Comparison of ENCODE assay signal across 35 cellular contexts in the genomic region with DNA sequence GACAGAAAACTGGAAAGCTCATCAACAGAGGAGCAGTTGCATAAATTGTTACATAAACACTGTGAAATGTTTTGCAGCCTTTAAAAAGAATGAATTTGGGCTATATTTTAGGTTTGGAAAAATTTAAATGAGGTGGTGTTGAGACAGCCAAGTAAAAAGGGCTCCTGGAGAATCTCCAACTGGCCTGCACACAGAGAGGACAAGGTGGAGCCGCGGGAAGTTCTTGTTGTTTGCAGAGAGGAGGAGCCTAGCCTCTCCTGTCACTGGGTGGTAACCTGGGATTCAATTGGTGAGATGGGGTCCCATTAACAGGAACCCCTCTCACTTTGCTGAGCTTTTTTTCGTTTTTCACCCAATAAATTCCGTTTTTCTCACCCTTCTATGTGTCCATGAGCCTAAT. TPM values are rescaled to one million over a fixed set of nuclear protein-coding genes. Genes with fewer than 3 reads are reported as not detected.
DNase-seq lines count a peak whose midpoint lies in the region; ATAC-seq and TF ChIP-seq lines count a peak whose summit lies in the region.
"Had no signal": no experiment of that assay in that cellular context is flagged by ENCODE, and none has a peak within 500 bp of the region (broad histone marks: within the 10 kb centered on the region; RNA-seq: fewer than 3 reads in every experiment).

No MANE protein-coding gene starts in this region.

- no peak for TF ChIP-seq RAD21 in liver (IDR thresholded peaks at IDR 0.05)

- no peak for TF ChIP-seq CTCF in heart right ventricle (IDR thresholded peaks at IDR 0.05)
- no peak for TF ChIP-seq CTCF in coronary artery (IDR thresholded peaks at IDR 0.05)
- TF ChIP-seq CTCF in liver (IDR thresholded peaks at IDR 0.05; ENCODE audit: low read depth, low read length, missing input control), result no peak
- TF ChIP-seq CTCF in tibial artery (IDR thresholded peaks at IDR 0.05), result no peak
- no peak for TF ChIP-seq CTCF in endothelial cell (IDR thresholded peaks at IDR 0.05; ENCODE audit: unreplicated experiment)

- H3K9ac ChIP-seq in liver (ENCODE audit: low read depth in 1 of 2, low read length in 2 of 2), result peak overlapping the region; percentile 22 to 40

- H3K36me3 ChIP-seq in heart right ventricle, result peaks cover 0 to 18% (median 0%) of the 10 kb centered on the region in 9 donors
- H3K36me3 ChIP-seq in liver (ENCODE audit: control insufficient read depth in 4 of 4, insufficient read depth in 3 of 4, low read depth in 1 of 4, low read length in 3 of 4), result peaks cover 0 to 3% (median 0%) of the 10 kb centered on the region in 4 donors
- H3K36me3 ChIP-seq in tibial artery, result peaks cover 0 to 8% (median 0%) of the 10 kb centered on the region in 3 donors
- H3K36me3 ChIP-seq: neutrophil, SJSA1 had no signal

- H3K4me1 ChIP-seq in heart right ventricle, result peaks cover 0 to 17% (median 0%) of the 10 kb centered on the region in 9 donors
- no peaks in the 10 kb centered on the region for H3K4me1 ChIP-seq in liver (ENCODE audit: control insufficient read depth in 4 of 4, insufficient read depth in 4 of 4, low read length in 3 of 4)
- peaks cover 0 to 14% (median 0%) of the 10 kb centered on the region in 4 donors for H3K4me1 ChIP-seq in tibial artery
- H3K4me1 ChIP-seq: A549, SJSA1, spleen, vagina had no signal

- H3K27me3 Mint-ChIP-seq in endothelial cell (ENCODE audit: unreplicated experiment), result no peaks in the 10 kb centered on the region
- H3K27me3 Mint-ChIP-seq: activated CD4-positive, alpha-beta memory T cell treated with anti-CD3 and anti-CD28 coated beads for 36 hours; activated T-helper 17 cell treated with anti-CD3 and anti-CD28 coated beads, Interleukin-2, amount 50 U/mL, for 72 hours had no signal

- peak in 4 of 8 donors; percentile 50 to 76 (median 66) for ATAC-seq in heart right ventricle
- ATAC-seq in GM21737 (IDR thresholded peaks at IDR 0.05; ENCODE audit: unreplicated experiment), result no peak
- ATAC-seq in HG03095 (IDR thresholded peaks at IDR 0.05; ENCODE audit: unreplicated experiment), result no peak
- ATAC-seq: A549; activated CD4-positive, CD25-positive, alpha-beta regulatory T cell treated with anti-CD3 and anti-CD28 coated beads, Interleukin-2, amount 50 U/mL, for 24 hours; activated naive CD4-positive, alpha-beta T cell treated with anti-CD3 and anti-CD28 coated beads, Interleukin-2, amount 50 U/mL, for 72 hours; activated T-helper 17 cell treated with anti-CD3 and anti-CD28 coated beads, Interleukin-2, amount 50 U/mL, for 72 hours; stimulated activated effector memory CD8-positive, alpha-beta T cell treated with anti-CD3 and anti-CD28 coated beads, Interleukin-12 subunit alpha, Interleukin-12 subunit beta, amount 100 ng/mL, for 72 hours had no signal

- no peak overlapping the region for H3K4me3 Mint-ChIP-seq in endothelial cell (ENCODE audit: unreplicated experiment)
- H3K4me3 Mint-ChIP-seq: activated CD4-positive, alpha-beta memory T cell treated with anti-CD3 and anti-CD28 coated beads for 36 hours; activated T-helper 17 cell treated with anti-CD3 and anti-CD28 coated beads, Interleukin-2, amount 50 U/mL, for 72 hours; stimulated activated effector memory CD8-positive, alpha-beta T cell treated with anti-CD3 and anti-CD28 coated beads, Interleukin-12 subunit alpha, Interleukin-12 subunit beta, amount 100 ng/mL, for 72 hours had no signal

- H3K27me3 ChIP-seq in heart right ventricle (no peaks in the 10 kb centered on the region), liver (ENCODE audit: control insufficient read depth in 4 of 4, insufficient read depth in 4 of 4, low read length in 3 of 4) (no peaks in the 10 kb centered on the region), tibial artery (no peaks in the 10 kb centered on the region)
- H3K27me3 ChIP-seq: MG63, neutrophil, SJSA1, spleen, vagina had no signal

- WGBS in heart right ventricle, 2 donors, result 53 to 56% methylated on average over 4 of the region's 4 CpGs
- 28% methylated on average over 4 of the region's 4 CpGs for WGBS in liver

- no peaks in the 10 kb centered on the region for H3K9me3 Mint-ChIP-seq in endothelial cell (ENCODE audit: unreplicated experiment)
- H3K9me3 Mint-ChIP-seq: activated CD4-positive, alpha-beta memory T cell treated with anti-CD3 and anti-CD28 coated beads for 36 hours; activated naive CD4-positive, alpha-beta T cell treated with anti-CD3 and anti-CD28 coated beads, Interleukin-2, amount 50 U/mL, for 72 hours; activated T-helper 17 cell treated with anti-CD3 and anti-CD28 coated beads, Interleukin-2, amount 50 U/mL, for 72 hours; stimulated activated effector memory CD8-positive, alpha-beta T cell treated with anti-CD3 and anti-CD28 coated beads, Interleukin-12 subunit alpha, Interleukin-12 subunit beta, amount 100 ng/mL, for 72 hours had no signal

- intact Hi-C loops in heart right ventricle (cut with DNase I) (no loop called here), cardiac septum (cut with DNase I) (no loop called here), tibial artery (cut with DNase I; ENCODE audit: low total_unique reads) (no loop called here)

- no peaks in the 10 kb centered on the region for H3K36me3 Mint-ChIP-seq in endothelial cell (ENCODE audit: low read depth, unreplicated experiment)
- H3K36me3 Mint-ChIP-seq: activated naive CD4-positive, alpha-beta T cell treated with anti-CD3 and anti-CD28 coated beads, Interleukin-2, amount 50 U/mL, for 72 hours had no signal

- DNase-seq in heart right ventricle (peak; percentile 12 to 27), cardiac septum (ENCODE audit: low spot score) (no peak), coronary artery (ENCODE audit: low spot score) (no peak), tibial artery (peak in 1 of 2 donors; percentile 20), endothelial cell (ENCODE audit: low spot score) (no peak)
- DNase-seq: activated CD4-positive, alpha-beta memory T cell treated with anti-CD3 and anti-CD28 coated beads for 36 hours; activated CD8-positive, alpha-beta memory T cell treated with anti-CD3 and anti-CD28 coated beads, Interleukin-2, amount 50 U/mL, for 48 hours; COR-L47; DMS79; erythroblast; GF-D8; H7; hippocampal formation; IMR-90; MG63; NCI-H1436 treated with DMSO at 0.1 percent for 48 hours; NCI-H2171; NCI-H524; spleen; stimulated activated CD4-positive, alpha-beta T cell treated with anti-CD3 and anti-CD28 coated beads, Interleukin-2, amount 100 ng/mL, for 48 hours; T-helper 1 cell had no signal

- peak overlapping the region in 1 of 10 donors; percentile 55 for H3K27ac ChIP-seq in heart right ventricle
- H3K27ac ChIP-seq in coronary artery, result no peak overlapping the region
- no peak overlapping the region for H3K27ac ChIP-seq in liver (ENCODE audit: low read depth in 1 of 2, low read length in 2 of 2)
- H3K27ac ChIP-seq in tibial artery, result peak overlapping the region; percentile 5 to 52
- H3K27ac ChIP-seq: A549, neutrophil, SJSA1, spleen, vagina had no signal

- H3K27ac Mint-ChIP-seq in endothelial cell (ENCODE audit: unreplicated experiment), result no peak overlapping the region
- H3K27ac Mint-ChIP-seq: activated CD4-positive, alpha-beta memory T cell treated with anti-CD3 and anti-CD28 coated beads for 36 hours; activated naive CD4-positive, alpha-beta T cell treated with anti-CD3 and anti-CD28 coated beads, Interleukin-2, amount 50 U/mL, for 72 hours; activated T-helper 17 cell treated with anti-CD3 and anti-CD28 coated beads, Interleukin-2, amount 50 U/mL, for 72 hours; stimulated activated effector memory CD8-positive, alpha-beta T cell treated with anti-CD3 and anti-CD28 coated beads, Interleukin-12 subunit alpha, Interleukin-12 subunit beta, amount 100 ng/mL, for 72 hours had no signal

- H3K4me3 ChIP-seq in heart right ventricle, result peak overlapping the region in 6 of 10 donors; percentile 6 to 45 (median 30)
- H3K4me3 ChIP-seq in coronary artery, result peak overlapping the region; percentile 37
- peak overlapping the region; percentile 36 to 82 (median 53) for H3K4me3 ChIP-seq in liver (ENCODE audit: low read depth in 1 of 3, low read length in 3 of 3)
- peak overlapping the region; percentile 30 to 38 for H3K4me3 ChIP-seq in tibial artery
- H3K4me3 ChIP-seq: A549, MG63, SJSA1, spleen, vagina had no signal

- H3K4me1 Mint-ChIP-seq in endothelial cell (ENCODE audit: unreplicated experiment), result peaks cover 2% of the 10 kb centered on the region
- H3K4me1 Mint-ChIP-seq: activated T-helper 17 cell treated with anti-CD3 and anti-CD28 coated beads, Interleukin-2, amount 50 U/mL, for 72 hours; stimulated activated effector memory CD8-positive, alpha-beta T cell treated with anti-CD3 and anti-CD28 coated beads, Interleukin-12 subunit alpha, Interleukin-12 subunit beta, amount 100 ng/mL, for 72 hours had no signal

- H3K9me3 ChIP-seq in heart right ventricle, result no peaks in the 10 kb centered on the region
- no peaks in the 10 kb centered on the region for H3K9me3 ChIP-seq in liver (ENCODE audit: control insufficient read depth in 4 of 4, low read length in 3 of 4)
- no peaks in the 10 kb centered on the region for H3K9me3 ChIP-seq in tibial artery
- H3K9me3 ChIP-seq: A549, MG63, neutrophil, SJSA1, spleen, vagina had no signal

TF ChIP-seq in liver, 16 proteins besides CTCF, POLR2A, EP300 and RAD21:
- TF ChIP-seq YY1 (IDR thresholded peaks at IDR 0.05), result peak; percentile 12
- TF ChIP-seq TAF1 (conservative IDR thresholded peaks at IDR 0.05), result no peak

RNA-seq across cellular contexts. Expression of gene GIMD1, which starts 13.4 kb away (rescaled TPM):
- total RNA-seq in heart right ventricle (not detected), cardiac septum (not detected), liver (not detected), endothelial cell (ENCODE audit: unreplicated experiment) (not detected)
- polyA plus RNA-seq in heart right ventricle (not detected), liver (not detected)
- total RNA-seq: activated CD4-positive, alpha-beta memory T cell treated with anti-CD3 and anti-CD28 coated beads for 36 hours; activated naive CD4-positive, alpha-beta T cell treated with anti-CD3 and anti-CD28 coated beads, Interleukin-2, amount 50 U/mL, for 72 hours; activated T-helper 17 cell treated with anti-CD3 and anti-CD28 coated beads, Interleukin-2, amount 50 U/mL, for 72 hours; cerebellum; frontal cortex; H7; IMR-90; SJSA1; spleen; vagina had no signal
- polyA plus RNA-seq: A549, BJ, spleen had no signal

RNA-seq across cellular contexts. Expression of gene AIMP1, which starts 38.8 kb away (rescaled TPM):
- total RNA-seq in heart right ventricle, result 10 to 100 TPM; 33.0 to 38.6 (median 36.0) TPM
- polyA plus RNA-seq in heart right ventricle, result 10 to 100 TPM; 22.8 to 25.5 TPM
- 36.9 TPM for total RNA-seq in cardiac septum
- total RNA-seq in liver, result 1 to 10 TPM; 8.6 to 10.0 TPM
- polyA plus RNA-seq in liver, result 10 to 100 TPM; 11.0 to 44.6 TPM
- total RNA-seq in endothelial cell (ENCODE audit: unreplicated experiment), result 25.4 TPM

RNA-seq across cellular contexts. Expression of gene TBCK, which starts 39.2 kb away (rescaled TPM):
- 10 to 100 TPM in 9 of 10 donors, 1 to 10 TPM in 1; 8.3 to 22.8 (median 18.4) TPM for total RNA-seq in heart right ventricle
- 1 to 10 TPM; 5.0 to 6.0 TPM for polyA plus RNA-seq in heart right ventricle
- 23.7 TPM for total RNA-seq in cardiac septum
- 10 to 100 TPM; 22.2 to 25.5 TPM for total RNA-seq in liver
- 1 to 10 TPM; 4.9 to 9.4 TPM for polyA plus RNA-seq in liver
- 48.6 TPM for total RNA-seq in endothelial cell (ENCODE audit: unreplicated experiment)

Comparison
In these comparisons a context has a peak if more than half of its experiments do, and no peak if none do; other contexts are left out.
1. DNase-seq: peak in heart right ventricle (2 of 2); none in cardiac septum (single experiment), coronary artery (single experiment) and endothelial cell (single experiment).
2. H3K27ac ChIP-seq: peak in tibial artery (2 of 2); none in coronary artery (0 of 2) and liver (0 of 2).
3. Peak in every context shown above with its lines, with median percentiles within 50 percentile points of each other: H3K4me3 ChIP-seq.